1 cellular context compared by ENCODE assay signal in genomic region chr11:120126543-120126942, GRCh38.
TF ChIP-seq lines count a peak whose summit lies in the region.

No MANE protein-coding gene starts in this region.

TF ChIP-seq in K562, 482 proteins besides CTCF, POLR2A, EP300 and RAD21 (continued from another document):
- TF ChIP-seq CHD7 (IDR thresholded peaks at IDR 0.05; ENCODE audit: low read depth, low read length) (no peak), FIP1L1 (IDR thresholded peaks at IDR 0.05; ENCODE audit: low read depth, low read length, poor library complexity, severe bottlenecking) (no peak), BRD9 (IDR thresholded peaks at IDR 0.05; ENCODE audit: low read depth, partially characterized antibody) (no peak), TAF1 (IDR thresholded peaks at IDR 0.05; ENCODE audit: control insufficient read depth, extremely low read depth, insufficient read depth, low read length, severe bottlenecking) (no peak), SFPQ (IDR thresholded peaks at IDR 0.05; ENCODE audit: low read depth, low read length) (no peak), TRIM24 (IDR thresholded peaks at IDR 0.05) (peak in 1 of 2 experiments; percentile 70; a peak in 1 of 4 replicates), SMARCE1 (IDR thresholded peaks at IDR 0.05) (peak; percentile 60; the same call in 1 of the 2 replicates)
- TF ChIP-seq, protein P1, sequence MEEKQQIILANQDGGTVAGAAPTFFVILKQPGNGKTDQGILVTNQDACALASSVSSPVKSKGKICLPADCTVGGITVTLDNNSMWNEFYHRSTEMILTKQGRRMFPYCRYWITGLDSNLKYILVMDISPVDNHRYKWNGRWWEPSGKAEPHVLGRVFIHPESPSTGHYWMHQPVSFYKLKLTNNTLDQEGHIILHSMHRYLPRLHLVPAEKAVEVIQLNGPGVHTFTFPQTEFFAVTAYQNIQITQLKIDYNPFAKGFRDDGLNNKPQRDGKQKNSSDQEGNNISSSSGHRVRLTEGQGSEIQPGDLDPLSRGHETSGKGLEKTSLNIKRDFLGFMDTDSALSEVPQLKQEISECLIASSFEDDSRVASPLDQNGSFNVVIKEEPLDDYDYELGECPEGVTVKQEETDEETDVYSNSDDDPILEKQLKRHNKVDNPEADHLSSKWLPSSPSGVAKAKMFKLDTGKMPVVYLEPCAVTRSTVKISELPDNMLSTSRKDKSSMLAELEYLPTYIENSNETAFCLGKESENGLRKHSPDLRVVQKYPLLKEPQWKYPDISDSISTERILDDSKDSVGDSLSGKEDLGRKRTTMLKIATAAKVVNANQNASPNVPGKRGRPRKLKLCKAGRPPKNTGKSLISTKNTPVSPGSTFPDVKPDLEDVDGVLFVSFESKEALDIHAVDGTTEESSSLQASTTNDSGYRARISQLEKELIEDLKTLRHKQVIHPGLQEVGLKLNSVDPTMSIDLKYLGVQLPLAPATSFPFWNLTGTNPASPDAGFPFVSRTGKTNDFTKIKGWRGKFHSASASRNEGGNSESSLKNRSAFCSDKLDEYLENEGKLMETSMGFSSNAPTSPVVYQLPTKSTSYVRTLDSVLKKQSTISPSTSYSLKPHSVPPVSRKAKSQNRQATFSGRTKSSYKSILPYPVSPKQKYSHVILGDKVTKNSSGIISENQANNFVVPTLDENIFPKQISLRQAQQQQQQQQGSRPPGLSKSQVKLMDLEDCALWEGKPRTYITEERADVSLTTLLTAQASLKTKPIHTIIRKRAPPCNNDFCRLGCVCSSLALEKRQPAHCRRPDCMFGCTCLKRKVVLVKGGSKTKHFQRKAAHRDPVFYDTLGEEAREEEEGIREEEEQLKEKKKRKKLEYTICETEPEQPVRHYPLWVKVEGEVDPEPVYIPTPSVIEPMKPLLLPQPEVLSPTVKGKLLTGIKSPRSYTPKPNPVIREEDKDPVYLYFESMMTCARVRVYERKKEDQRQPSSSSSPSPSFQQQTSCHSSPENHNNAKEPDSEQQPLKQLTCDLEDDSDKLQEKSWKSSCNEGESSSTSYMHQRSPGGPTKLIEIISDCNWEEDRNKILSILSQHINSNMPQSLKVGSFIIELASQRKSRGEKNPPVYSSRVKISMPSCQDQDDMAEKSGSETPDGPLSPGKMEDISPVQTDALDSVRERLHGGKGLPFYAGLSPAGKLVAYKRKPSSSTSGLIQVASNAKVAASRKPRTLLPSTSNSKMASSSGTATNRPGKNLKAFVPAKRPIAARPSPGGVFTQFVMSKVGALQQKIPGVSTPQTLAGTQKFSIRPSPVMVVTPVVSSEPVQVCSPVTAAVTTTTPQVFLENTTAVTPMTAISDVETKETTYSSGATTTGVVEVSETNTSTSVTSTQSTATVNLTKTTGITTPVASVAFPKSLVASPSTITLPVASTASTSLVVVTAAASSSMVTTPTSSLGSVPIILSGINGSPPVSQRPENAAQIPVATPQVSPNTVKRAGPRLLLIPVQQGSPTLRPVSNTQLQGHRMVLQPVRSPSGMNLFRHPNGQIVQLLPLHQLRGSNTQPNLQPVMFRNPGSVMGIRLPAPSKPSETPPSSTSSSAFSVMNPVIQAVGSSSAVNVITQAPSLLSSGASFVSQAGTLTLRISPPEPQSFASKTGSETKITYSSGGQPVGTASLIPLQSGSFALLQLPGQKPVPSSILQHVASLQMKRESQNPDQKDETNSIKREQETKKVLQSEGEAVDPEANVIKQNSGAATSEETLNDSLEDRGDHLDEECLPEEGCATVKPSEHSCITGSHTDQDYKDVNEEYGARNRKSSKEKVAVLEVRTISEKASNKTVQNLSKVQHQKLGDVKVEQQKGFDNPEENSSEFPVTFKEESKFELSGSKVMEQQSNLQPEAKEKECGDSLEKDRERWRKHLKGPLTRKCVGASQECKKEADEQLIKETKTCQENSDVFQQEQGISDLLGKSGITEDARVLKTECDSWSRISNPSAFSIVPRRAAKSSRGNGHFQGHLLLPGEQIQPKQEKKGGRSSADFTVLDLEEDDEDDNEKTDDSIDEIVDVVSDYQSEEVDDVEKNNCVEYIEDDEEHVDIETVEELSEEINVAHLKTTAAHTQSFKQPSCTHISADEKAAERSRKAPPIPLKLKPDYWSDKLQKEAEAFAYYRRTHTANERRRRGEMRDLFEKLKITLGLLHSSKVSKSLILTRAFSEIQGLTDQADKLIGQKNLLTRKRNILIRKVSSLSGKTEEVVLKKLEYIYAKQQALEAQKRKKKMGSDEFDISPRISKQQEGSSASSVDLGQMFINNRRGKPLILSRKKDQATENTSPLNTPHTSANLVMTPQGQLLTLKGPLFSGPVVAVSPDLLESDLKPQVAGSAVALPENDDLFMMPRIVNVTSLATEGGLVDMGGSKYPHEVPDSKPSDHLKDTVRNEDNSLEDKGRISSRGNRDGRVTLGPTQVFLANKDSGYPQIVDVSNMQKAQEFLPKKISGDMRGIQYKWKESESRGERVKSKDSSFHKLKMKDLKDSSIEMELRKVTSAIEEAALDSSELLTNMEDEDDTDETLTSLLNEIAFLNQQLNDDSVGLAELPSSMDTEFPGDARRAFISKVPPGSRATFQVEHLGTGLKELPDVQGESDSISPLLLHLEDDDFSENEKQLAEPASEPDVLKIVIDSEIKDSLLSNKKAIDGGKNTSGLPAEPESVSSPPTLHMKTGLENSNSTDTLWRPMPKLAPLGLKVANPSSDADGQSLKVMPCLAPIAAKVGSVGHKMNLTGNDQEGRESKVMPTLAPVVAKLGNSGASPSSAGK (IDR thresholded peaks at IDR 0.05), result no peak
- TF ChIP-seq, protein P2, sequence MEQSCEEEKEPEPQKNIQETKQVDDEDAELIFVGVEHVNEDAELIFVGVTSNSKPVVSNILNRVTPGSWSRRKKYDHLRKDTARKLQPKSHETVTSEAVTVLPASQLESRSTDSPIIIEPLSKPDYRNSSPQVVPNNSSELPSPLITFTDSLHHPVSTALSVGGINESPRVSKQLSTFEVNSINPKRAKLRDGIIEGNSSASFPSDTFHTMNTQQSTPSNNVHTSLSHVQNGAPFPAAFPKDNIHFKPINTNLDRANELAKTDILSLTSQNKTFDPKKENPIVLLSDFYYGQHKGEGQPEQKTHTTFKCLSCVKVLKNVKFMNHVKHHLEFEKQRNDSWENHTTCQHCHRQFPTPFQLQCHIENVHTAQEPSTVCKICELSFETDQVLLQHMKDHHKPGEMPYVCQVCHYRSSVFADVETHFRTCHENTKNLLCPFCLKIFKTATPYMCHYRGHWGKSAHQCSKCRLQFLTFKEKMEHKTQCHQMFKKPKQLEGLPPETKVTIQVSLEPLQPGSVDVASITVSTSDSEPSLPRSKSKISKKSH (CRISPR knock-in tag; IDR thresholded peaks at IDR 0.05), result no peak
